Comparison of ENCODE assay signal across 2 cellular contexts in genomic region chr19:35935911-35936737, GRCh38.
TF ChIP-seq lines count a peak whose summit lies in the region.

Gene LRFN3 (plus strand): TSS chr19:35936374. CDS start chr19:35939426, 3,052 bp downstream.

TF ChIP-seq in A549, 52 proteins besides CTCF, POLR2A, EP300 and RAD21:
- TF ChIP-seq HOXB13 (CRISPR knock-in tag; IDR thresholded peaks at IDR 0.05; ENCODE audit: low read depth) (no peak), HDAC2 (IDR thresholded peaks at IDR 0.05) (no peak), EHF (CRISPR knock-in tag; IDR thresholded peaks at IDR 0.05) (no peak), TFCP2L1 (CRISPR knock-in tag; IDR thresholded peaks at IDR 0.05) (no peak), E2F6 (IDR thresholded peaks at IDR 0.05; ENCODE audit: borderline replicate concordance, low read depth) (no peak), CHD2 (IDR thresholded peaks at IDR 0.05; ENCODE audit: low read length, partially characterized antibody) (no peak), SMC3 (IDR thresholded peaks at IDR 0.05) (0 out of 3 replicates have a peak, but pooled peaks have one; percentile 25), BCL3 (IDR thresholded peaks at IDR 0.05) (peak; percentile 80; the same call in 2 of the 3 replicates), JUN (IDR thresholded peaks at IDR 0.05) (peak; percentile 24 to 68; a peak in 2 of 5 replicates)
- TF ChIP-seq, protein P1, sequence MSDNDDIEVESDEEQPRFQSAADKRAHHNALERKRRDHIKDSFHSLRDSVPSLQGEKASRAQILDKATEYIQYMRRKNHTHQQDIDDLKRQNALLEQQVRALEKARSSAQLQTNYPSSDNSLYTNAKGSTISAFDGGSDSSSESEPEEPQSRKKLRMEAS (IDR thresholded peaks at IDR 0.05): peak; percentile 90

TF ChIP-seq in endothelial cell of umbilical vein, 7 proteins besides CTCF, POLR2A, EP300 and RAD21:
- TF ChIP-seq, protein P1 (IDR thresholded peaks at IDR 0.05; ENCODE audit: insufficient read depth, insufficient read length): no peak
- TF ChIP-seq GATA2 (IDR thresholded peaks at IDR 0.05; ENCODE audit: insufficient read depth, insufficient read length, low read depth, low read length): no peak
- TF ChIP-seq POLR2AphosphoS5 (IDR thresholded peaks at IDR 0.05; ENCODE audit: insufficient read depth, low read depth, low read length): no peak
- TF ChIP-seq MYC (IDR thresholded peaks at IDR 0.05; ENCODE audit: low read depth, low read length): no peak
- TF ChIP-seq JUN (IDR thresholded peaks at IDR 0.05; ENCODE audit: borderline replicate concordance, insufficient read depth, insufficient read length, low read depth): no peak
- TF ChIP-seq EZH2 (IDR thresholded peaks at IDR 0.05; ENCODE audit: borderline replicate concordance, low read depth, low read length, severe bottlenecking): no peak
- TF ChIP-seq FOS (IDR thresholded peaks at IDR 0.05; ENCODE audit: borderline replicate concordance, insufficient read depth, low read length): no peak
